ENCODE assay signal across 39 cellular contexts in the genomic region with DNA sequence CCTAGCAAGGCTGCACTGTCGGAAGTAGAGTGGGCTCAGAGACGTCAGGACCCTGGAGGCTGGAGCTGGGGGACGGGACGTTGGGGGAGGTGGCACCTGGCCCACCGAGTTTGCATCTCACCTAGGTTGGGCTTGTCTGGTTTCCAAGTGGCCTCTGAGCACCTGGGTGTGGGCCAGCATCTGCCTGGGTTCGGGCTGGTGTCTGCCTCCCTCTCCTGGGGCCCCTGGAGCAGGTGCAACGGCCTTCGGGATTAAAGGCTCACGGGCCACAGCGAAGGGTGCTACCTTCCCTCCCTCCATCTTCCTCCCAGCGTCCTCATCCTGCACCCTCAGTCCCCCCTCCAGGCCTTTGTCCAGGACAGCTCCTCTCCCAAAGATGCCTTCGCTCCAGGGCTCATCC. TPM values are rescaled to one million over a fixed set of nuclear protein-coding genes. Genes with fewer than 3 reads are reported as not detected.
DNase-seq lines count a peak whose midpoint lies in the region; ATAC-seq, FAIRE-seq and TF ChIP-seq lines count a peak whose summit lies in the region.
"Had no signal": no experiment of that assay in that cellular context is flagged by ENCODE, and none has a peak within 500 bp of the region (broad histone marks: within the 10 kb centered on the region; RNA-seq: fewer than 3 reads in every experiment).

No MANE protein-coding gene starts in this region.

- CTCF ChIA-PET in GM12878 (lab: Yijun Ruan, JAX): no interaction called here
- CTCF ChIA-PET in WTC11 (lab: Charles Lee): no interaction called here

- H3K4me1 Mint-ChIP-seq in WTC11: peaks cover 10% of the 10 kb centered on the region
- H3K4me1 Mint-ChIP-seq: activated naive CD8-positive, alpha-beta T cell treated with anti-CD3 and anti-CD28 coated beads for 36 hours; T-helper 17 cell had no signal

- H2AFZ ChIP-seq in GM12878 (ENCODE audit: control insufficient read depth, low read depth, low read length): no peak overlapping the region

- no peak overlapping the region for H3K27ac ChIP-seq in BLaER1 treated with 17β-estradiol and CSF1 and Interleukin-3, amounts not matched to agents 10 nM and 100 nM
- H3K27ac ChIP-seq in GM12878 (ENCODE audit: control insufficient read depth, insufficient read depth) (no peak overlapping the region), adrenal gland (no peak overlapping the region)
- H3K27ac ChIP-seq: ascending aorta, heart left ventricle, ovary, uterus had no signal

- H3K27me3 Mint-ChIP-seq in WTC11 (ENCODE audit: low read depth): peaks cover 15% of the 10 kb centered on the region

- peaks cover 5 to 85% (median 66%) of the 10 kb centered on the region in 10 experiments; a peak in 19 of 20 replicates for H3K4me1 ChIP-seq in BLaER1 treated with 17β-estradiol and CSF1 and Interleukin-3, amounts not matched to agents 10 nM and 100 nM
- H3K4me1 ChIP-seq in GM12878 (ENCODE audit: control insufficient read depth, insufficient read depth, low read length) (no peaks in the 10 kb centered on the region), adrenal gland (replicated peaks in 1 of 2) (no peaks in the 10 kb centered on the region)
- H3K4me1 ChIP-seq: ascending aorta, HAP-1, uterus had no signal

- H3K4me3 Mint-ChIP-seq in WTC11: no peak overlapping the region
- H3K4me3 Mint-ChIP-seq: activated CD8-positive, alpha-beta T cell treated with anti-CD3 and anti-CD28 coated beads, Interleukin-2, amount 10 ng/mL, durations not matched to agents 7 days and 5 days; activated naive CD8-positive, alpha-beta T cell treated with anti-CD3 and anti-CD28 coated beads for 36 hours; CD4-positive, alpha-beta T cell; effector memory CD8-positive, alpha-beta T cell; nephron progenitor cell; stimulated activated naive CD8-positive, alpha-beta T cell treated with anti-CD3 and anti-CD28 coated beads, Interleukin-15, amount 100 ng/mL, for 72 hours; T-helper 17 cell had no signal

- SMC1A ChIA-PET in GM12878 (lab: Charles Lee; ENCODE audit: uncharacterized antibody, unreplicated experiment): no interaction called here

- TF ChIP-seq POLR2A in GM12878 (IDR thresholded peaks at IDR 0.05; ENCODE audit: low read depth, low read length) (no peak), adrenal gland (IDR thresholded peaks at IDR 0.05) (no peak)

- H3K9me3 Mint-ChIP-seq in WTC11: no peaks in the 10 kb centered on the region
- H3K9me3 Mint-ChIP-seq: activated naive CD8-positive, alpha-beta T cell treated with anti-CD3 and anti-CD28 coated beads for 36 hours; CD4-positive, alpha-beta T cell; effector memory CD8-positive, alpha-beta T cell; nephron progenitor cell; stimulated activated naive CD8-positive, alpha-beta T cell treated with anti-CD3 and anti-CD28 coated beads, Interleukin-15, amount 100 ng/mL, for 72 hours had no signal

- H4K20me1 ChIP-seq in BLaER1 treated with 17β-estradiol and CSF1 and Interleukin-3, amounts not matched to agents 10 nM and 100 nM: peaks cover 0 to 88% (median 51%) of the 10 kb centered on the region in 11 experiments; a peak in 19 of 22 replicates
- H4K20me1 ChIP-seq in GM12878 (ENCODE audit: control insufficient read depth, insufficient read depth): no peaks in the 10 kb centered on the region

- intact Hi-C loops in GM12878 (cut with micrococcal nuclease; ENCODE audit: unreplicated experiment) (no loop called here), adrenal gland (cut with DNase I) (no loop called here)

- POLR2A ChIA-PET in GM12878 (lab: Charles Lee): no interaction called here
- POLR2A ChIA-PET in WTC11 (lab: Charles Lee): no interaction called here

- peak; percentile 32 for DNase-seq in DMS53 treated with DMSO at 0.1 percent for 48 hours (lab: John Stamatoyannopoulos, UW; ENCODE audit: unreplicated experiment)
- peak; percentile 72 for DNase-seq in NCI-H510A (lab: John Stamatoyannopoulos, UW)
- DNase-seq in GM12878 (ENCODE audit: low read depth, low spot score): no peak
- DNase-seq in foreskin melanocyte: no peak
- no peak for DNase-seq in adrenal gland
- no peak for DNase-seq in WTC11 (ENCODE audit: low spot score)
- DNase-seq: activated CD8-positive, alpha-beta T cell treated with anti-CD3 and anti-CD28 coated beads, Interleukin-2, amount 10 ng/mL, durations not matched to agents 7 days and 5 days; activated effector memory CD4-positive, alpha-beta T cell treated with Interleukin-2 at 50 U/mL for 16 hours; activated naive CD8-positive, alpha-beta T cell treated with anti-CD3 and anti-CD28 coated beads for 36 hours; CD4-positive, alpha-beta T cell; cortex of kidney; DMS 273 treated with DMSO at 0.1 percent for 48 hours; effector memory CD8-positive, alpha-beta T cell; erythroblast; KBM-7; kidney glomerular epithelial cell; MM.1S; NCI-H146; NCI-H446; nephron progenitor cell; ovary; stimulated activated CD4-positive, alpha-beta T cell treated with anti-CD3 and anti-CD28 coated beads, Interleukin-1b, Interleukin-23, amount 100 ng/mL, for 48 hours; stimulated activated CD8-positive, alpha-beta memory T cell treated with anti-CD3 and anti-CD28 coated beads, Interleukin-4, amount 100 ng/mL, for 48 hours; stimulated activated naive CD8-positive, alpha-beta T cell treated with anti-CD3 and anti-CD28 coated beads, Interleukin-15, amount 100 ng/mL, for 72 hours; T-helper 17 cell; uterus had no signal

- RAD21 ChIA-PET in GM12878 (lab: Charles Lee; ENCODE audit: unreplicated experiment): no interaction called here

- in situ Hi-C loops in GM12878 (cut with MboI): no loop called here

- no peaks in the 10 kb centered on the region for H3K36me3 Mint-ChIP-seq in WTC11
- H3K36me3 Mint-ChIP-seq: activated naive CD8-positive, alpha-beta T cell treated with anti-CD3 and anti-CD28 coated beads for 36 hours had no signal

- no TSS peak for BruUV-seq in GM12878 (replicated peaks; lab: Mats Ljungman, UMichigan)

- 0 out of 2 replicates have a peak, but pooled peaks have one; percentile 9 for TF ChIP-seq RAD21 in GM12878 (IDR thresholded peaks at IDR 0.05; ENCODE audit: insufficient read depth, low read depth, low read length)

- no peaks in the 10 kb centered on the region for H3K9me3 ChIP-seq in BLaER1 treated with 17β-estradiol and CSF1 and Interleukin-3, amounts not matched to agents 10 nM and 100 nM (replicated peaks in 1 of 11)
- H3K9me3 ChIP-seq in GM12878 (replicated peaks; ENCODE audit: control insufficient read depth, insufficient read depth, low read length): no peaks in the 10 kb centered on the region
- H3K9me3 ChIP-seq in adrenal gland (replicated peaks in 1 of 3): no peaks in the 10 kb centered on the region
- H3K9me3 ChIP-seq: ascending aorta, HAP-1, heart left ventricle, ovary, uterus had no signal

- H3K4me2 ChIP-seq in BLaER1 treated with 17β-estradiol and CSF1 and Interleukin-3, amounts not matched to agents 10 nM and 100 nM: peak overlapping the region in 9 of 11 experiments; percentile 44 to 99 (median 87); a peak in 14 of 22 replicates
- H3K4me2 ChIP-seq in GM12878 (ENCODE audit: control insufficient read depth, insufficient read depth): no peak overlapping the region
- H3K4me2 ChIP-seq: smooth muscle cell had no signal

- 28% methylated on average over 12 of the region's 12 CpGs for WGBS in GM12878 (ENCODE audit: insufficient coverage, insufficient replicate concordance, low lambda C conversion rate, missing lambda C conversion rate)
- WGBS in adrenal gland, 4 donors: 41 to 63% (median 56%) methylated on average over 11 to 12 of the region's 12 CpGs

- no peak for FAIRE-seq in GM12878 (lab: Jason Lieb, UNC)

- H3K79me2 ChIP-seq in GM12878 (ENCODE audit: control insufficient read depth, insufficient read depth, low read length): no peaks in the 10 kb centered on the region

- no peak for TF ChIP-seq EP300 in GM12878 (IDR thresholded peaks at IDR 0.05; ENCODE audit: borderline replicate concordance in 1 of 2, control insufficient read depth in 1 of 2, low read depth in 2 of 2, low read length in 2 of 2)

- H3K27me3 ChIP-seq in BLaER1 treated with 17β-estradiol and CSF1 and Interleukin-3, amounts not matched to agents 10 nM and 100 nM: peaks cover 19 to 55% (median 32%) of the 10 kb centered on the region in 11 experiments
- H3K27me3 ChIP-seq in GM12878 (replicated peaks in 1 of 2; ENCODE audit: control insufficient read depth in 2 of 2, insufficient read depth in 2 of 2, low read length in 1 of 2) (no peaks in the 10 kb centered on the region; a peak in 1 of 4 replicates), adrenal gland (peaks cover 27% of the 10 kb centered on the region)
- H3K27me3 ChIP-seq: ovary had no signal

- ATAC-seq in GM12878: no peak
- ATAC-seq in GM19324 (IDR thresholded peaks at IDR 0.05; ENCODE audit: low FRiP score, unreplicated experiment): no peak
- no peak for ATAC-seq in WTC11
- ATAC-seq: activated CD8-positive, alpha-beta T cell treated with anti-CD3 and anti-CD28 coated beads, Interleukin-2, amount 10 ng/mL, durations not matched to agents 7 days and 5 days; effector memory CD8-positive, alpha-beta T cell; heart left ventricle; SK-N-SH treated with all-trans-retinoic acid at 6 μM for 48 hours; stimulated activated naive CD8-positive, alpha-beta T cell treated with anti-CD3 and anti-CD28 coated beads, Interleukin-15, amount 100 ng/mL, for 72 hours; T-helper 17 cell had no signal

- no peak overlapping the region for H3K27ac Mint-ChIP-seq in WTC11
- H3K27ac Mint-ChIP-seq: activated CD8-positive, alpha-beta T cell treated with anti-CD3 and anti-CD28 coated beads, Interleukin-2, amount 10 ng/mL, durations not matched to agents 7 days and 5 days; activated naive CD8-positive, alpha-beta T cell treated with anti-CD3 and anti-CD28 coated beads for 36 hours; CD4-positive, alpha-beta T cell; effector memory CD8-positive, alpha-beta T cell; nephron progenitor cell; stimulated activated naive CD8-positive, alpha-beta T cell treated with anti-CD3 and anti-CD28 coated beads, Interleukin-15, amount 100 ng/mL, for 72 hours; T-helper 17 cell had no signal

- no peaks in the 10 kb centered on the region for H3K36me3 ChIP-seq in BLaER1 treated with 17β-estradiol and CSF1 and Interleukin-3, amounts not matched to agents 10 nM and 100 nM
- H3K36me3 ChIP-seq in GM12878 (ENCODE audit: control insufficient read depth in 2 of 2, insufficient read depth in 2 of 2, low read length in 1 of 2) (no peaks in the 10 kb centered on the region), adrenal gland (replicated peaks in 1 of 2) (no peaks in the 10 kb centered on the region)
- H3K36me3 ChIP-seq: ascending aorta, HAP-1, heart left ventricle, ovary, uterus had no signal

- H3K9ac ChIP-seq in BLaER1 treated with 17β-estradiol and CSF1 and Interleukin-3, amounts not matched to agents 10 nM and 100 nM: no peak overlapping the region
- H3K9ac ChIP-seq in GM12878 (ENCODE audit: control insufficient read depth, insufficient read depth, low read length): no peak overlapping the region

- H3K4me3 ChIP-seq in BLaER1 treated with 17β-estradiol and CSF1 and Interleukin-3, amounts not matched to agents 10 nM and 100 nM: no peak overlapping the region
- H3K4me3 ChIP-seq in GM12878 (no peak overlapping the region), adrenal gland (no peak overlapping the region)
- H3K4me3 ChIP-seq: ascending aorta, HAP-1, heart left ventricle, ovary, smooth muscle cell, uterus had no signal

- TF ChIP-seq CTCF in GM12878 (IDR thresholded peaks at IDR 0.05 in 2 of 3, conservative IDR thresholded peaks at IDR 0.05 in 1 of 3; ENCODE audit: control insufficient read depth in 2 of 3, extremely low read depth in 1 of 3, insufficient read depth in 1 of 3, low read depth in 3 of 3, low read length in 3 of 3): no peak
- TF ChIP-seq CTCF in adrenal gland (IDR thresholded peaks at IDR 0.05): no peak
- no peak for TF ChIP-seq CTCF in WTC11 (IDR thresholded peaks at IDR 0.05)

RNA-seq across cellular contexts. Expression of a gene that starts 6.0 kb away (rescaled TPM):
- not detected in 2 replicates for total RNA-seq in GM12878 (2013; cell fraction: nucleolus; rRNA removed)
- not detected in 2 replicates for total RNA-seq in GM12878 (2014; rRNA removed)
- total RNA-seq in GM12878 (2014; rRNA removed; fragmentation: Illumina TruSeq; extraction: Trizol): not detected in 2 replicates
- total RNA-seq in GM12878 (2021): not detected in 2 replicates
- polyA plus RNA-seq in GM12878 (2011; ENCODE audit: low read depth): not detected
- polyA plus RNA-seq in GM12878 (2011; rRNA removed): not detected in 2 replicates
- not detected in 2 replicates for polyA plus RNA-seq in GM12878 (2011; cell fraction: cytosol; rRNA removed)
- polyA plus RNA-seq in GM12878 (2011; cell fraction: nucleus; rRNA removed): not detected in 2 replicates
- polyA plus RNA-seq in GM12878 (2012): 0.04 TPM in 1 of 2 replicates, not detected in the other
- polyA plus RNA-seq in GM12878 (2014; fragmentation: Illumina TruSeq; extraction: Trizol): not detected in 2 replicates
- polyA plus RNA-seq in GM12878 (2014; fragmentation: Nextera tagmentation; extraction: Ambion mirVana): not detected
- not detected in 2 replicates for polyA plus RNA-seq in GM12878 (2014; rRNA removed)
- not detected for polyA plus RNA-seq in GM12878 (2016; fragmentation: Nextera tagmentation; extraction: Ambion mirVana)
- not detected in 2 replicates for polyA minus RNA-seq in GM12878 (2011; rRNA and poly(A)+ RNA removed)
- polyA minus RNA-seq in GM12878 (2011; cell fraction: cytosol; rRNA and poly(A)+ RNA removed): not detected in 2 replicates
- polyA minus RNA-seq in GM12878 (2011; cell fraction: nucleus; rRNA and poly(A)+ RNA removed): not detected in 2 replicates
- under 1 TPM in 1 of 8 donors, not detected in 7; 0.08 TPM for total RNA-seq in adrenal gland
- polyA plus RNA-seq in adrenal gland: under 1 TPM in 2 of 3 donors, not detected in 1; 0.13 to 0.80 TPM
- total RNA-seq in WTC11 (2021): 2.9 to 3.4 TPM (median 3.3 TPM) in 3 replicates
- total RNA-seq: activated CD8-positive, alpha-beta T cell treated with anti-CD3 and anti-CD28 coated beads, Interleukin-2, amount 10 ng/mL, durations not matched to agents 7 days and 5 days; activated naive CD8-positive, alpha-beta T cell treated with anti-CD3 and anti-CD28 coated beads for 36 hours; cardiac septum; CD4-positive, alpha-beta T cell; G401; heart left ventricle; HT-29; lung microvascular endothelial cell; ovary; renal cortical epithelial cell; RPMI7951; smooth muscle cell; T-helper 17 cell; uterus had no signal
- polyA plus RNA-seq: heart left ventricle, ovary, smooth muscle cell had no signal

RNA-seq across cellular contexts. Expression of a gene that starts 24.3 kb away (rescaled TPM):
- total RNA-seq in GM12878 (2013; cell fraction: nucleolus; rRNA removed): 105 and 133 TPM in 2 replicates
- 16.3 and 17.4 TPM in 2 replicates for total RNA-seq in GM12878 (2014; rRNA removed)
- 12.4 and 13.3 TPM in 2 replicates for total RNA-seq in GM12878 (2014; rRNA removed; fragmentation: Illumina TruSeq; extraction: Trizol)
- 22.3 and 24.1 TPM in 2 replicates for total RNA-seq in GM12878 (2021)
- 14.8 TPM for polyA plus RNA-seq in GM12878 (2011; ENCODE audit: low read depth)
- 10.9 and 15.8 TPM in 2 replicates for polyA plus RNA-seq in GM12878 (2011; rRNA removed)
- 12.0 and 14.6 TPM in 2 replicates for polyA plus RNA-seq in GM12878 (2011; cell fraction: cytosol; rRNA removed)
- 67.4 and 67.5 TPM in 2 replicates for polyA plus RNA-seq in GM12878 (2011; cell fraction: nucleus; rRNA removed)
- 20.8 and 23.0 TPM in 2 replicates for polyA plus RNA-seq in GM12878 (2012)
- polyA plus RNA-seq in GM12878 (2014; fragmentation: Illumina TruSeq; extraction: Trizol): 15.0 and 16.4 TPM in 2 replicates
- polyA plus RNA-seq in GM12878 (2014; fragmentation: Nextera tagmentation; extraction: Ambion mirVana): 1 to 10 TPM; 2.8 to 4.1 TPM
- 12.7 and 14.4 TPM in 2 replicates for polyA plus RNA-seq in GM12878 (2014; rRNA removed)
- 10 to 100 TPM; 13.8 to 15.4 TPM for polyA plus RNA-seq in GM12878 (2016; fragmentation: Nextera tagmentation; extraction: Ambion mirVana)
- 66.0 and 206 TPM in 2 replicates for polyA minus RNA-seq in GM12878 (2011; rRNA and poly(A)+ RNA removed)
- polyA minus RNA-seq in GM12878 (2011; cell fraction: cytosol; rRNA and poly(A)+ RNA removed): 5.5 and 6.5 TPM in 2 replicates
- polyA minus RNA-seq in GM12878 (2011; cell fraction: nucleus; rRNA and poly(A)+ RNA removed): 27.1 and 49.9 TPM in 2 replicates
- 10 to 100 TPM; 27.8 to 96.7 (median 37.9) TPM for total RNA-seq in adrenal gland
- 10 to 100 TPM; 13.8 to 38.3 (median 18.8) TPM for polyA plus RNA-seq in adrenal gland
- 37.8 to 49.5 TPM (median 39.4 TPM) in 3 replicates for total RNA-seq in WTC11 (2021)

RNA-seq across cellular contexts. Expression of a gene that starts 31.2 kb away (rescaled TPM):
- 48.5 and 51.0 TPM in 2 replicates for total RNA-seq in GM12878 (2013; cell fraction: nucleolus; rRNA removed)
- total RNA-seq in GM12878 (2014; rRNA removed) (40.9 and 44.1 TPM in 2 replicates), GM12878 (2014; rRNA removed; fragmentation: Illumina TruSeq; extraction: Trizol) (19.3 and 28.5 TPM in 2 replicates), GM12878 (2021) (40.4 and 52.4 TPM in 2 replicates), adrenal gland (10 to 100 TPM; 11.5 to 60.1 (median 41.6) TPM), WTC11 (2021) (26.6 to 33.0 TPM (median 27.9 TPM) in 3 replicates)
- 12.8 TPM for polyA plus RNA-seq in GM12878 (2011; ENCODE audit: low read depth)
- polyA plus RNA-seq in GM12878 (2011; rRNA removed) (22.2 and 32.9 TPM in 2 replicates), GM12878 (2014; fragmentation: Illumina TruSeq; extraction: Trizol) (10.4 and 31.4 TPM in 2 replicates), GM12878 (2014; fragmentation: Nextera tagmentation; extraction: Ambion mirVana) (1 to 10 TPM; 6.2 to 7.3 TPM), GM12878 (2014; rRNA removed) (44.5 and 45.2 TPM in 2 replicates), GM12878 (2016; fragmentation: Nextera tagmentation; extraction: Ambion mirVana) (10 to 100 TPM; 35.8 to 38.6 TPM), adrenal gland (10 to 100 TPM; 30.2 to 90.4 (median 84.3) TPM)
- 44.6 and 54.2 TPM in 2 replicates for polyA plus RNA-seq in GM12878 (2011; cell fraction: cytosol; rRNA removed)
- polyA plus RNA-seq in GM12878 (2011; cell fraction: nucleus; rRNA removed): 23.9 and 38.8 TPM in 2 replicates
- 18.6 and 25.9 TPM in 2 replicates for polyA plus RNA-seq in GM12878 (2012)
- polyA minus RNA-seq in GM12878 (2011; rRNA and poly(A)+ RNA removed): 15.4 and 31.5 TPM in 2 replicates
- 6.9 and 9.5 TPM in 2 replicates for polyA minus RNA-seq in GM12878 (2011; cell fraction: cytosol; rRNA and poly(A)+ RNA removed)
- 8.2 and 26.7 TPM in 2 replicates for polyA minus RNA-seq in GM12878 (2011; cell fraction: nucleus; rRNA and poly(A)+ RNA removed)

Comparison
In these comparisons a context has a peak if more than half of its experiments do, and no peak if none do; other contexts are left out.
1. DNase-seq: peak in DMS53 treated with DMSO at 0.1 percent for 48 hours (single experiment) and NCI-H510A (single experiment); none in GM12878 (single experiment), foreskin melanocyte (single experiment), adrenal gland (0 of 7) and WTC11 (single experiment).